In the genomic region with DNA sequence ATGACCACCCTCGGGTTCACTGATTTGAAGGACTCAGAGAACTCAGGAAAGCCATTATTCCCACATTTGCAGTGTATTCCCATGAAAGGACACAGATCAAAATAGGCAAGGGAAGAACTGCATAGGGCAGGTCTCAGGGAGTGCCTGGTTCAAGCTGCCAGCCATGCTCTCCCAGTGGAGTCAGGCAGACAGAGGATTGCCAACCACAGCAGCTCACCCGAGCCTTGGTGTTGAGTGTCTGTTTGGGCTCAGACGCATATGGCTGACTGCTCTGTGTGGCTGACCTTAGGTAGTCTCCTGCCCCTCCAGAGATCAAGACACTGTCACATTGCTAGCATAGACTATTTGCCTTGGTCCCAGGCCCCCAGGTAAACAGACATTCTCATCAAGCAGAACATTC, we compare ENCODE assay signal across 24 cellular contexts.
"Had no signal": no experiment of that assay in that cellular context is flagged by ENCODE, and none has a peak within 500 bp of the region (broad histone marks: within the 10 kb centered on the region; RNA-seq: fewer than 3 reads in every experiment).

No MANE protein-coding gene starts in this region.

- H3K9ac ChIP-seq: neural progenitor cell had no signal

- H3K4me3 ChIP-seq: body of pancreas, gastroesophageal sphincter, neural progenitor cell, ovary, prostate gland, thyroid gland had no signal

- H3K9me3 ChIP-seq: body of pancreas, gastroesophageal sphincter, ovary, prostate gland, thyroid gland had no signal

- H3K27ac ChIP-seq: body of pancreas, ovary, prostate gland, thyroid gland, WERI-Rb-1 had no signal

- H3K4me1 ChIP-seq: body of pancreas, thyroid gland had no signal

- DNase-seq: activated CD4-positive, alpha-beta T cell treated with anti-CD3 and anti-CD28 coated beads, Interleukin-2, amount 10 ng/mL, durations not matched to agents 7 days and 5 days; activated CD4-positive, CD25-positive, alpha-beta regulatory T cell treated with anti-CD3 and anti-CD28 coated beads, Interleukin-2, amount 50 U/mL, for 72 hours; activated CD8-positive, alpha-beta memory T cell treated with anti-CD3 and anti-CD28 coated beads, Interleukin-2, amount 10 ng/mL, durations not matched to agents 7 days and 5 days; activated CD8-positive, alpha-beta T cell treated with anti-CD3 and anti-CD28 coated beads for 36 hours; activated effector memory CD4-positive, alpha-beta T cell treated with anti-CD3 and anti-CD28 coated beads, Interleukin-2, amount 50 U/mL, for 16 hours; activated naive CD4-positive, alpha-beta T cell treated with anti-CD3 and anti-CD28 coated beads, Interleukin-2, amount 10 ng/mL, durations not matched to agents 7 days and 5 days; activated T-cell treated with anti-CD3 and anti-CD28 coated beads for 4 hours; body of pancreas; effector memory CD8-positive, alpha-beta T cell; hypothalamus; left ventricle myocardium superior; naive B cell; ovary; right cardiac atrium; stimulated activated CD4-positive, alpha-beta T cell treated with anti-CD3 and anti-CD28 coated beads, Interleukin-12 subunit alpha, Interleukin-12 subunit beta, amount 100 ng/mL, for 4 hours; stimulated activated CD4-positive, alpha-beta T cell treated with anti-CD3 and anti-CD28 coated beads, Interleukin-4, amount 100 ng/mL, for 4 hours; stimulated activated naive CD8-positive, alpha-beta T cell treated with anti-CD3 and anti-CD28 coated beads, Interleukin-15, Interleukin-2, amounts not matched to agents 100 U/mL and 50 U/mL, for 24 hours; T-cell; thyroid gland; WERI-Rb-1 had no signal

- H3K27me3 ChIP-seq: body of pancreas, gastroesophageal sphincter, neural progenitor cell, ovary, thyroid gland had no signal

- H3K36me3 ChIP-seq: ovary had no signal

- H2AFZ ChIP-seq: neural progenitor cell had no signal

- ATAC-seq: activated CD8-positive, alpha-beta memory T cell treated with anti-CD3 and anti-CD28 coated beads, Interleukin-2, amount 10 ng/mL, durations not matched to agents 7 days and 5 days; activated CD8-positive, alpha-beta T cell treated with anti-CD3 and anti-CD28 coated beads for 36 hours; body of pancreas; effector memory CD8-positive, alpha-beta T cell; esophagus mucosa; gastroesophageal sphincter; left ventricle myocardium superior; right cardiac atrium; stimulated activated naive CD8-positive, alpha-beta T cell treated with anti-CD3 and anti-CD28 coated beads, Interleukin-15, Interleukin-2, amounts not matched to agents 100 U/mL and 50 U/mL, for 24 hours; T-cell had no signal

- H3K4me2 ChIP-seq: neural progenitor cell had no signal
